In the genomic region with DNA sequence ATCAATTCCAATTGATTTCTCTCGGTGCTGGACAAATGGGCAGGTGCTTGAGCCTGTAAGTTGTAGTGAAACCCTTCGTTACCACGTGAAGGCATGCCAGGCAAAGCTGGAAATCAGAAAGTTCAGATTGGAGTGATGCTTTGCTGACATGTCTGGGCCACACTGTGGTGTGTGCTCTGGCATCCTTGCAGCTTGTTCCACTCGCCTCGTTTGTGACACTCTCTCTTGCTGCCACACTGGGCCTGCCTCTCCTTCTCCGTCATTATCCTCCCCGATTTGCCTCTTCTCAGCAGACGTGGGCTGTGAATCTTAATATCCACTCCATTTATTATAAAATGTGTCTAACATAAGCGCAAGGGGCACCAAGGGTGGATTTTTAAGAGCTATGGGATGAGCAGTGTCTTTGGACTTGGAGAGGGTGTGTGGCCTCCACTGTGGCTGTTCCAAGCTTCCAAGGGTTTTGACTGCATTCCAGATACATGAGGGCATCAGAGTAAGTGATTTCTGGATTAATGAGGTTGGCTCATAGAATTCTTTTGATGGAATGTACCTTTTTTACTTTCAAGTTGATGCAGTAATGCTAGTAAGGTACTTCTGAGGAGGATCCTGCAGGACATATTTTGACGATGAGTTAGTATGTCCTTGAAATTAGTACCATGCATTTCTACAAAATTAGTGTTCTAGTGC, we compare ENCODE assay signal across 20 cellular contexts.
DNase-seq lines count a peak whose midpoint lies in the region; ATAC-seq and TF ChIP-seq lines count a peak whose summit lies in the region.
"Had no signal": no experiment of that assay in that cellular context is flagged by ENCODE, and none has a peak within 500 bp of the region (broad histone marks: within the 10 kb centered on the region; RNA-seq: fewer than 3 reads in every experiment).

No MANE protein-coding gene starts in this region.

- no peaks in the 10 kb centered on the region for H3K36me3 ChIP-seq in esophagus squamous epithelium
- H3K36me3 ChIP-seq: tibial artery had no signal

- H3K4me3 ChIP-seq in esophagus squamous epithelium = no peak overlapping the region
- H3K4me3 ChIP-seq: dorsolateral prefrontal cortex, SK-N-MC, tibial artery had no signal

- TF ChIP-seq POLR2A in esophagus squamous epithelium (IDR thresholded peaks at IDR 0.05) = no peak

- TF ChIP-seq CTCF in esophagus squamous epithelium (IDR thresholded peaks at IDR 0.05) = no peak

- ATAC-seq in SK-N-SH treated with all-trans-retinoic acid at 6 μM for 48 hours = peak; percentile 76
- ATAC-seq: Panc1 had no signal

- WGBS in esophagus squamous epithelium, 2 donors = 39 to 48% methylated on average over 10 of the region's 10 CpGs

- peaks cover 0 to 43% (median 10%) of the 10 kb centered on the region in 3 donors for H3K4me1 ChIP-seq in esophagus squamous epithelium

- H3K9me3 ChIP-seq in esophagus squamous epithelium = no peaks in the 10 kb centered on the region
- H3K9me3 ChIP-seq: tibial artery had no signal

- intact Hi-C loops in esophagus squamous epithelium (cut with DNase I) = no loop called here

- DNase-seq in GM03348 (ENCODE audit: low spot score) = peak; percentile 67
- no peak for DNase-seq in esophagus squamous epithelium (lab: John Stamatoyannopoulos, UW)
- peak; percentile 27 for DNase-seq in renal cortical epithelial cell (ENCODE audit: low read depth)
- no peak for DNase-seq in cerebellar nuclear complex (lab: John Stamatoyannopoulos, UW)
- no peak for DNase-seq in LoVo (ENCODE audit: low spot score)
- no peak for DNase-seq in NCI-H1048 (lab: John Stamatoyannopoulos, UW)
- DNase-seq: activated naive CD8-positive, alpha-beta T cell treated with anti-CD3 and anti-CD28 coated beads for 36 hours; caudate nucleus; DMS79; dorsolateral prefrontal cortex; NCI-H187 treated with DMSO at 0.1 percent for 48 hours; NCI-H446 treated with DMSO at 0.1 percent for 48 hours; NK-92 treated with Interleukin-12 subunit alpha and Interleukin-12 subunit beta, amount 100 ng/mL, for 24 hours; posterior cingulate gyrus; stimulated activated CD4-positive, alpha-beta T cell treated with anti-CD3 and anti-CD28 coated beads, Interleukin-2, amount 100 ng/mL, for 24 hours; stimulated activated naive CD4-positive, alpha-beta T cell treated with Interleukin-2 at 50 U/mL for 16 hours; tibial artery had no signal

- no peaks in the 10 kb centered on the region for H3K27me3 ChIP-seq in esophagus squamous epithelium
- H3K27me3 ChIP-seq: dorsolateral prefrontal cortex, tibial artery had no signal

- peak overlapping the region in 3 of 4 donors; percentile 14 to 81 (median 70) for H3K27ac ChIP-seq in esophagus squamous epithelium
- H3K27ac ChIP-seq: SK-N-MC, tibial artery had no signal

TF ChIP-seq in SK-N-SH treated with all-trans-retinoic acid at 6 μM for 48 hours, 23 proteins besides CTCF, POLR2A, EP300 and RAD21:
- TF ChIP-seq, protein P1, sequence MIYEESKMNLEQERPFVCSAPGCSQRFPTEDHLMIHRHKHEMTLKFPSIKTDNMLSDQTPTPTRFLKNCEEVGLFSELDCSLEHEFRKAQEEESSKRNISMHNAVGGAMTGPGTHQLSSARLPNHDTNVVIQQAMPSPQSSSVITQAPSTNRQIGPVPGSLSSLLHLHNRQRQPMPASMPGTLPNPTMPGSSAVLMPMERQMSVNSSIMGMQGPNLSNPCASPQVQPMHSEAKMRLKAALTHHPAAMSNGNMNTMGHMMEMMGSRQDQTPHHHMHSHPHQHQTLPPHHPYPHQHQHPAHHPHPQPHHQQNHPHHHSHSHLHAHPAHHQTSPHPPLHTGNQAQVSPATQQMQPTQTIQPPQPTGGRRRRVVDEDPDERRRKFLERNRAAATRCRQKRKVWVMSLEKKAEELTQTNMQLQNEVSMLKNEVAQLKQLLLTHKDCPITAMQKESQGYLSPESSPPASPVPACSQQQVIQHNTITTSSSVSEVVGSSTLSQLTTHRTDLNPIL (CRISPR knock-in tag; IDR thresholded peaks at IDR 0.05; ENCODE audit: low read depth) = no peak
- TF ChIP-seq ZNF70 (CRISPR knock-in tag; IDR thresholded peaks at IDR 0.05) = no peak
- TF ChIP-seq, protein P2, sequence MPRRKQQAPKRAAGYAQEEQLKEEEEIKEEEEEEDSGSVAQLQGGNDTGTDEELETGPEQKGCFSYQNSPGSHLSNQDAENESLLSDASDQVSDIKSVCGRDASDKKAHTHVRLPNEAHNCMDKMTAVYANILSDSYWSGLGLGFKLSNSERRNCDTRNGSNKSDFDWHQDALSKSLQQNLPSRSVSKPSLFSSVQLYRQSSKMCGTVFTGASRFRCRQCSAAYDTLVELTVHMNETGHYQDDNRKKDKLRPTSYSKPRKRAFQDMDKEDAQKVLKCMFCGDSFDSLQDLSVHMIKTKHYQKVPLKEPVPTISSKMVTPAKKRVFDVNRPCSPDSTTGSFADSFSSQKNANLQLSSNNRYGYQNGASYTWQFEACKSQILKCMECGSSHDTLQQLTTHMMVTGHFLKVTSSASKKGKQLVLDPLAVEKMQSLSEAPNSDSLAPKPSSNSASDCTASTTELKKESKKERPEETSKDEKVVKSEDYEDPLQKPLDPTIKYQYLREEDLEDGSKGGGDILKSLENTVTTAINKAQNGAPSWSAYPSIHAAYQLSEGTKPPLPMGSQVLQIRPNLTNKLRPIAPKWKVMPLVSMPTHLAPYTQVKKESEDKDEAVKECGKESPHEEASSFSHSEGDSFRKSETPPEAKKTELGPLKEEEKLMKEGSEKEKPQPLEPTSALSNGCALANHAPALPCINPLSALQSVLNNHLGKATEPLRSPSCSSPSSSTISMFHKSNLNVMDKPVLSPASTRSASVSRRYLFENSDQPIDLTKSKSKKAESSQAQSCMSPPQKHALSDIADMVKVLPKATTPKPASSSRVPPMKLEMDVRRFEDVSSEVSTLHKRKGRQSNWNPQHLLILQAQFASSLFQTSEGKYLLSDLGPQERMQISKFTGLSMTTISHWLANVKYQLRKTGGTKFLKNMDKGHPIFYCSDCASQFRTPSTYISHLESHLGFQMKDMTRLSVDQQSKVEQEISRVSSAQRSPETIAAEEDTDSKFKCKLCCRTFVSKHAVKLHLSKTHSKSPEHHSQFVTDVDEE (CRISPR knock-in tag; IDR thresholded peaks at IDR 0.05) = no peak
- no peak for TF ChIP-seq CSDC2 (CRISPR knock-in tag; IDR thresholded peaks at IDR 0.05)
- TF ChIP-seq, protein P3, sequence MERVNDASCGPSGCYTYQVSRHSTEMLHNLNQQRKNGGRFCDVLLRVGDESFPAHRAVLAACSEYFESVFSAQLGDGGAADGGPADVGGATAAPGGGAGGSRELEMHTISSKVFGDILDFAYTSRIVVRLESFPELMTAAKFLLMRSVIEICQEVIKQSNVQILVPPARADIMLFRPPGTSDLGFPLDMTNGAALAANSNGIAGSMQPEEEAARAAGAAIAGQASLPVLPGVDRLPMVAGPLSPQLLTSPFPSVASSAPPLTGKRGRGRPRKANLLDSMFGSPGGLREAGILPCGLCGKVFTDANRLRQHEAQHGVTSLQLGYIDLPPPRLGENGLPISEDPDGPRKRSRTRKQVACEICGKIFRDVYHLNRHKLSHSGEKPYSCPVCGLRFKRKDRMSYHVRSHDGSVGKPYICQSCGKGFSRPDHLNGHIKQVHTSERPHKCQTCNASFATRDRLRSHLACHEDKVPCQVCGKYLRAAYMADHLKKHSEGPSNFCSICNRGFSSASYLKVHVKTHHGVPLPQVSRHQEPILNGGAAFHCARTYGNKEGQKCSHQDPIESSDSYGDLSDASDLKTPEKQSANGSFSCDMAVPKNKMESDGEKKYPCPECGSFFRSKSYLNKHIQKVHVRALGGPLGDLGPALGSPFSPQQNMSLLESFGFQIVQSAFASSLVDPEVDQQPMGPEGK (CRISPR knock-in tag; IDR thresholded peaks at IDR 0.05; ENCODE audit: borderline replicate concordance) = no peak
- no peak for TF ChIP-seq ZFP3 (CRISPR knock-in tag; IDR thresholded peaks at IDR 0.05)
- no peak for TF ChIP-seq ESRRG (CRISPR knock-in tag; IDR thresholded peaks at IDR 0.05)
- no peak for TF ChIP-seq ZFP30 (CRISPR knock-in tag; IDR thresholded peaks at IDR 0.05)
- no peak for TF ChIP-seq RARB (CRISPR knock-in tag; IDR thresholded peaks at IDR 0.05)

Comparison
In these comparisons a context has a peak if more than half of its experiments do, and no peak if none do; other contexts are left out.
1. DNase-seq: peak in GM03348 (single experiment) and renal cortical epithelial cell (single experiment); none in esophagus squamous epithelium (single experiment), cerebellar nuclear complex (0 of 2), LoVo (single experiment) and NCI-H1048 (single experiment).